In the genomic region with DNA sequence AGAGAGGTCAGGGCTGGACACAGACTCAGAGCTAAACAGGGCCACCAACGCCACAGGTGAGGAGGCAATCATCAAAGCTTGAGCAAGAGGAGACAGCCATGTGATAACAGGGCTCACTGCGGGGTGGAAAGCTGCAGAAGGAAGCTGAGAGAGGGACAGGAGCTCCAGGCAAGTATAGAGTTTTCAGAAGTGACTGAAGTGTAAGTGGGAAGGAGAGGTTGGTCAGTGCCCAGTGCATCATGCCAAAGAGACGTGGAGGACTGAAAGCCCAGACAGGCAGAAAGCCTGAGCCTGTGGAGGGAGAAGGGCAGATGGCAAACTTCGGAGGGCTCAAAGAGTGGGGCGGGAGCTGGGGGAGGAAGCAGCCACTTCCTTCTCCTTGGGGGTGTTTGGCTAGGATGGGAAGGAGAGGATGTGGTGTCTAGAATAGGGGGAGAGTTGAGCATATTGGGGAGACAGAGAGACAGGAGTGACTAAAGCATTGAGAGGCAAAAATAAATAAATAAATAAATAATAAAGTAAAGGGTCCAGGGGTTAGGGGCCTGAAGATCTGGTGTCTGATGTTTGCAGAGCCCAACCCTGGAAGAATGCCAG, we compare ENCODE assay signal across 10 cellular contexts. TPM values are rescaled to one million over a fixed set of nuclear protein-coding genes. Genes with fewer than 3 reads are reported as not detected.
DNase-seq lines count a peak whose midpoint lies in the region; ATAC-seq, FAIRE-seq and TF ChIP-seq lines count a peak whose summit lies in the region.
"Had no signal": no experiment of that assay in that cellular context is flagged by ENCODE, and none has a peak within 500 bp of the region (broad histone marks: within the 10 kb centered on the region; RNA-seq: fewer than 3 reads in every experiment).

No MANE protein-coding gene starts in this region.

- peaks cover 19% of the 10 kb centered on the region for H3K36me3 ChIP-seq in right atrium auricular region
- peaks cover 0 to 2% (median under 1%) of the 10 kb centered on the region in 4 donors for H3K36me3 ChIP-seq in right lobe of liver
- H3K36me3 ChIP-seq in upper lobe of left lung = peaks cover 0 to 25% (median 7%) of the 10 kb centered on the region in 4 donors

- POLR2A ChIA-PET in HEK293T (lab: Yijun Ruan, JAX) = no interaction called here

- 21% methylated on average over 4 of the region's 5 CpGs for WGBS in right lobe of liver (ENCODE audit: insufficient coverage, low coverage, low lambda C conversion rate, missing lambda C conversion rate)
- 14 to 33% methylated on average over 4 of the region's 5 CpGs for WGBS in upper lobe of left lung, 2 donors

- intact Hi-C loops in left ventricle myocardium superior (cut with micrococcal nuclease) = no loop called here
- intact Hi-C loops in right lobe of liver (cut with DNase I) = loop anchor here in 1 of 2 donors (10.0 kb wide), 1 partner anchor 65 kb away; no protein-coding TSS in a partner anchor

- TF ChIP-seq CTCF in right atrium auricular region (IDR thresholded peaks at IDR 0.05) (no peak), right lobe of liver (IDR thresholded peaks at IDR 0.05) (no peak), upper lobe of left lung (IDR thresholded peaks at IDR 0.05) (no peak)

- TF ChIP-seq POLR2A in right lobe of liver (IDR thresholded peaks at IDR 0.05) (peak; percentile 26), upper lobe of left lung (IDR thresholded peaks at IDR 0.05) (no peak)

- ATAC-seq in left ventricle myocardium superior (no peak), T-helper 17 cell (no peak), right lobe of liver (peak in 3 of 4 donors; percentile 0 to 29 (median 6)), upper lobe of left lung (ENCODE audit: low FRiP score in 2 of 2) (no peak)

- no peaks in the 10 kb centered on the region for H3K27me3 ChIP-seq in right atrium auricular region
- H3K27me3 ChIP-seq in right lobe of liver = no peaks in the 10 kb centered on the region
- no peaks in the 10 kb centered on the region for H3K27me3 ChIP-seq in upper lobe of left lung

- H3K4me1 ChIP-seq in right atrium auricular region (peaks cover 0 to 58% of the 10 kb centered on the region in 2 donors), right lobe of liver (peaks cover 0 to 81% (median 29%) of the 10 kb centered on the region in 4 donors), upper lobe of left lung (peaks cover 52 to 72% (median 61%) of the 10 kb centered on the region in 4 donors)

- peaks cover 30% of the 10 kb centered on the region for H3K27me3 Mint-ChIP-seq in T-helper 17 cell

- no peak overlapping the region for H3K4me3 Mint-ChIP-seq in T-helper 17 cell

- no peak for FAIRE-seq in RCC 7860 (lab: Jason Lieb, UNC)
- FAIRE-seq: urothelium cell line had no signal

- peak overlapping the region; percentile 89 to 96 for H3K27ac ChIP-seq in right atrium auricular region
- H3K27ac ChIP-seq in right lobe of liver = peak overlapping the region; percentile 24 to 97 (median 83)
- H3K27ac ChIP-seq in upper lobe of left lung = peak overlapping the region; percentile 89 to 95 (median 93)

- CTCF ChIA-PET in HEK293T (lab: Yijun Ruan, JAX) = no interaction called here

- H3K4me1 Mint-ChIP-seq in T-helper 17 cell = peaks cover 29% of the 10 kb centered on the region

- H3K27ac Mint-ChIP-seq in T-helper 17 cell = peak overlapping the region; percentile 79

- H3K36me3 Mint-ChIP-seq in T-helper 17 cell (ENCODE audit: low read depth) = peaks cover 5% of the 10 kb centered on the region

- H3K9me3 ChIP-seq in right atrium auricular region = no peaks in the 10 kb centered on the region
- no peaks in the 10 kb centered on the region for H3K9me3 ChIP-seq in T-helper 17 cell (ENCODE audit: control insufficient read depth, low read length, poor library complexity, severe bottlenecking)
- no peaks in the 10 kb centered on the region for H3K9me3 ChIP-seq in right lobe of liver
- no peaks in the 10 kb centered on the region for H3K9me3 ChIP-seq in upper lobe of left lung

- TF ChIP-seq EP300 in upper lobe of left lung (IDR thresholded peaks at IDR 0.05) = no peak

- no peak overlapping the region for H3K4me3 ChIP-seq in right atrium auricular region
- H3K4me3 ChIP-seq in right lobe of liver = peak overlapping the region in 1 of 3 donors; percentile 17
- peak overlapping the region in 1 of 4 donors; percentile 80 for H3K4me3 ChIP-seq in upper lobe of left lung

- DNase-seq in right atrium auricular region (ENCODE audit: low spot score) (no peak), left ventricle myocardium superior (no peak), T-helper 17 cell (no peak), right lobe of liver (peak in 2 of 3 donors; percentile 76 to 78), upper lobe of left lung (no peak), AG20443 (ENCODE audit: low spot score) (no peak), HEK293T (ENCODE audit: extremely low spot score) (no peak), RCC 7860 (ENCODE audit: low spot score) (no peak)
- DNase-seq: stimulated activated CD4-positive, alpha-beta T cell treated with anti-CD3 and anti-CD28 coated beads, Interleukin-4, amount 100 ng/mL, for 4 hours had no signal

TF ChIP-seq in HEK293T, 16 proteins besides CTCF, POLR2A, EP300 and RAD21:
- no peak for TF ChIP-seq TARDBP (IDR thresholded peaks at IDR 0.05)
- TF ChIP-seq HDGF (IDR thresholded peaks at IDR 0.05; ENCODE audit: borderline replicate concordance) = no peak
- no peak for TF ChIP-seq NFRKB (IDR thresholded peaks at IDR 0.05)
- no peak for TF ChIP-seq LEF1 (IDR thresholded peaks at IDR 0.05; ENCODE audit: borderline replicate concordance)
- no peak for TF ChIP-seq SP1 (IDR thresholded peaks at IDR 0.05)

RNA-seq across cellular contexts. Expression of gene KIFC3, which starts 2.6 kb away (rescaled TPM):
- total RNA-seq in right atrium auricular region (10 to 100 TPM; 40.6 to 59.5 TPM), left ventricle myocardium superior (52.6 TPM), T-helper 17 cell (10 to 100 TPM in 1 of 2 donors, under 1 TPM in 1; 0.70 to 15.2 TPM), right lobe of liver (10 to 100 TPM; 20.3 to 88.9 (median 46.4) TPM), upper lobe of left lung (100 to 1,000 TPM in 4 of 6 donors, 10 to 100 TPM in 2; 82.6 to 340 (median 110) TPM)

Comparison
In these comparisons a context has a peak if more than half of its experiments do, and no peak if none do; other contexts are left out.
1. DNase-seq: peak in right lobe of liver (2 of 3); none in right atrium auricular region (single experiment), left ventricle myocardium superior (single experiment), T-helper 17 cell (0 of 3), upper lobe of left lung (0 of 2), AG20443 (single experiment), HEK293T (single experiment) and RCC 7860 (single experiment).
2. ATAC-seq: peak in right lobe of liver (3 of 4); none in left ventricle myocardium superior (single experiment), T-helper 17 cell (single experiment) and upper lobe of left lung (0 of 2).
3. Peak in every context shown above with its lines, with median percentiles within 50 percentile points of each other: H3K27ac ChIP-seq.